Comparison of ENCODE assay signal across 1 cellular context in genomic region chr5:137739737-137740136, GRCh38.
TF ChIP-seq lines count a peak whose summit lies in the region.

No MANE protein-coding gene starts in this region.

TF ChIP-seq in K562, 482 proteins besides CTCF, POLR2A, EP300 and RAD21:
- TF ChIP-seq TFE3 (CRISPR knock-in tag; IDR thresholded peaks at IDR 0.05) (peak; percentile 81), ZBTB9 (CRISPR knock-in tag; IDR thresholded peaks at IDR 0.05) (no peak)
